Comparison of ENCODE assay signal across 15 cellular contexts in the genomic region with DNA sequence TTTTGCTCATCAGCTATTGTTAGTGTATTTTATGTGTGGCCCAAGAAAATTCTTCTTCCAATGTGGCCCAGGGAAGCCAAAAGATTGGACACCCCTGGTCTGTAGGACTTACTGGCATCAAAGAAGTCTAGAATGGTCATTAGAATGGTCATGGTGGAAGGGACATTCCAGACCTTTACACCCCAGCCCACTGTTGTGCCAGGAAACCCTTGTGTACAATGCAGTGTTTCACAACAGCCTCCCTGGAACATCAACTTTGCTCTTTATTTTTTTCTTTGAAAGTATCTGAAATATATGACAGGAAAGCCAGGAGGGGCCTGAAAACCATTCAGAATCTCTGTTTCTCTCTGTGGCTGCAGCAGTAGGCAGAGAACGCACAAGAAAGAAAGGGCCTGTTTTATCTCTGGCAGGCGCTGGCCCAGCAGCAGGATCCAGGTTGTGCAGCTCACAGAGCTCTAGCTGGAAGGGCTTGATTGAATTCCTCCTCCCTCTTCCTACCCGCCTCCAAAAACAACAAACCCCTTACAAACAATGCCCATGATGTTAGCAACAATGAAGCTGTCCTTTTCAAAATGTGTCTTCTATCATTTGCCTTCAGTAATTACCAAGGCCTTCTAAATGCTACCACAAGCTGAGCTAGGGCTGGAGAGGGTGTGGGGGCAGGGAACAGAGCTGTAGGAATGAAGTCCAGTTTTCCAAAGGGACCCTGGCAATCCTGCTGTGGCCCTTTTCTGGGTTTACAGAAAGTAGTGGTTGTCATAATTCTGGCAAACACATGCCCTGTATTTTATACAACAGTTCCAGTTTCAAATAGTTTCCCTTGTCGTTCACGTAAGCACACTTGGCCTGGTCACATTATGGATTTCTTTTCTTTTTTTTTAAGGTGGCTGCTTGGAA. TPM values are rescaled to one million over a fixed set of nuclear protein-coding genes. Genes with fewer than 3 reads are reported as not detected.
"Had no signal": no experiment of that assay in that cellular context is flagged by ENCODE, and none has a peak within 500 bp of the region (broad histone marks: within the 10 kb centered on the region; RNA-seq: fewer than 3 reads in every experiment).

No MANE protein-coding gene starts in this region.

- FAIRE-seq: endothelial cell of umbilical vein, frontal cortex had no signal

- H3K4me3 ChIP-seq: breast epithelium, lower lobe of right lung, skin epidermis, thoracic aorta, uterus had no signal

- H3K9me3 ChIP-seq: uterus had no signal

- H3K36me3 ChIP-seq: breast epithelium, lower lobe of right lung, thoracic aorta, uterus had no signal

- ATAC-seq: activated CD4-positive, CD25-positive, alpha-beta regulatory T cell treated with anti-CD3 and anti-CD28 coated beads, Interleukin-2, amount 50 U/mL, for 24 hours; lower lobe of right lung; natural killer cell treated with Interleukin-12 subunit alpha and Interleukin-12 subunit beta and Interleukin-15 and Interleukin-18, amount 100 ng/mL, for 72 hours; stimulated activated naive CD8-positive, alpha-beta T cell treated with anti-CD3 and anti-CD28 coated beads, Interleukin-15, amount 100 ng/mL, for 72 hours had no signal

- H3K27me3 ChIP-seq: uterus had no signal

- H3K27ac ChIP-seq: breast epithelium, lower lobe of right lung, skin epidermis, uterus had no signal

- H3K4me1 ChIP-seq: breast epithelium, lower lobe of right lung, uterus had no signal

- DNase-seq: amniotic stem cell; kidney glomerular epithelial cell; lower lobe of right lung; stimulated activated CD4-positive, alpha-beta T cell treated with anti-CD3 and anti-CD28 coated beads, Interleukin-4, amount 100 ng/mL, for 4 hours; stimulated activated naive CD8-positive, alpha-beta T cell treated with anti-CD3 and anti-CD28 coated beads, Interleukin-15, amount 100 ng/mL, for 72 hours; T-helper 2 cell; uterus had no signal

RNA-seq across cellular contexts. Expression of a gene that starts 32.3 kb away (rescaled TPM):
- total RNA-seq: breast epithelium; endothelial cell of umbilical vein; frontal cortex; lower lobe of right lung; natural killer cell treated with Interleukin-12 subunit alpha and Interleukin-12 subunit beta and Interleukin-15 and Interleukin-18, amount 100 ng/mL, for 72 hours; osteocyte; thoracic aorta; uterus had no signal
- polyA plus RNA-seq: endothelial cell of umbilical vein had no signal
